9 cellular contexts compared by ENCODE assay signal in the genomic region with DNA sequence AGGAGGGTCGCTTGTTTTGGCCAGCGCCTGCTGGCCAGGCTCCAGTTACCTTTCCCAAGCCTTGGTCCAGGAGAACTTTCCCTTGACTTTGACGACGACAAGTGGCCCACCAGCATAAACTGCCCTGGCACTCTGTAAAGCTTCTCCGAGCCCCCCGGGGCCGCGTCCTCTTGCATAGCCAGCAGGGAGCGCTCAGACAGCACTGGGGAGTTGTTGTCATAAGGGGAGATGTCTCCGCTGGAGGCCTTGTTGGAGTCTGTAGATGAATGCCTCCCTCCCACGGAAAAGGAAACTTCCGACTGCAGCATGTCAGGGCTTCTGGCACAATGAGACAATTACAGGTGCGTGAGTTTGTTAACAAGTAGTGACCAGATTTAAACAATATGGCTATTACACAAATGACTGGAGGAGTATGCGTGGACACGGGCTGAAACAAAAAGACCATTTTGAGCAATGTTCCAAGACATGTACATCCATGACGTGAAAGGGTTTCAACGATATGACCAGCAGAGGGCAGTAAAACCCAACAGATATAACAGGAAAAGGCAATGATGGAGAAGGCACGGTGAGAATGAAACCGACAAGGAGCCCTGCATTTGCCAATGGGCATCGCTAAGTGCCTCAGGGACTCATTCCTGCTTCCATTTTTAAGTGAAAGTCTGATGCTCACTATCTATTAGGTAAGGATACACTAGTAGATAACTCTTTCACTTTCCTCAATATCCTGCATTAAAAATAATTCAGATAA. TPM values are rescaled to one million over a fixed set of nuclear protein-coding genes. Genes with fewer than 3 reads are reported as not detected.
A peak's percentile ranks its signal among the peaks of the same experiment; 100 is the strongest.
DNase-seq lines count a peak whose midpoint lies in the region; ATAC-seq, FAIRE-seq and TF ChIP-seq lines count a peak whose summit lies in the region.
"Had no signal": no experiment of that assay in that cellular context is flagged by ENCODE, and none has a peak within 500 bp of the region (broad histone marks: within the 10 kb centered on the region; RNA-seq: fewer than 3 reads in every experiment).

No MANE protein-coding gene starts in this region.

- H3K27ac ChIP-seq in small intestine (ENCODE audit: low read depth in 1 of 2, low read length in 1 of 2) = no peak overlapping the region
- H3K27ac ChIP-seq: BLaER1 had no signal

- POLR2A ChIA-PET in HEK293T (lab: Yijun Ruan, JAX) = no interaction called here

- no peaks in the 10 kb centered on the region for H3K27me3 ChIP-seq in small intestine (ENCODE audit: control insufficient read depth in 2 of 2, insufficient read depth in 2 of 2, low read length in 2 of 2)

- no peaks in the 10 kb centered on the region for H3K36me3 ChIP-seq in small intestine (ENCODE audit: control insufficient read depth in 2 of 2, insufficient read depth in 2 of 2, low read length in 2 of 2)
- H3K36me3 ChIP-seq: BLaER1 had no signal

- H3K4me3 ChIP-seq in NB4 (ENCODE audit: low read depth, low read length) (no peak overlapping the region), small intestine (ENCODE audit: low read depth in 1 of 2, low read length in 2 of 2) (no peak overlapping the region)
- H3K4me3 ChIP-seq: BLaER1 had no signal

- 23 to 34% (median 31%) methylated on average over 20 of the region's 20 CpGs for WGBS in small intestine, 3 donors

- DNase-seq in NCI-H1436 (lab: John Stamatoyannopoulos, UW) (peak; percentile 68), NCI-H1436 treated with DMSO at 0.1 percent for 48 hours (lab: John Stamatoyannopoulos, UW) (no peak), HEK293T (ENCODE audit: extremely low spot score) (peak; percentile 65), NB4 (ENCODE audit: low read depth) (peak; percentile 70), astrocyte of the hippocampus (ENCODE audit: low read depth, low spot score) (peak; percentile 85), hypothalamus (lab: John Stamatoyannopoulos, UW) (peak in 36 of 51 donors; percentile 0 to 77 (median 18)), small intestine (peak; percentile 74)

- CTCF ChIA-PET in HEK293T (lab: Yijun Ruan, JAX) = interaction anchor here (0.6 to 0.8 kb wide), 2 partner anchors 11 to 326 kb away, joined by 3 read pairs; no protein-coding TSS in a partner anchor

- peak; percentile 96 for ATAC-seq in SK-N-SH treated with all-trans-retinoic acid at 6 μM for 48 hours

- FAIRE-seq in small intestine (lab: Jason Lieb, UNC) = no peak

- H3K4me1 ChIP-seq in small intestine (ENCODE audit: control insufficient read depth in 2 of 2, insufficient read depth in 1 of 2, low read depth in 1 of 2, low read length in 1 of 2) = no peaks in the 10 kb centered on the region
- H3K4me1 ChIP-seq: BLaER1 had no signal

- TF ChIP-seq CTCF in NB4 (IDR thresholded peaks at IDR 0.05; ENCODE audit: low read depth, low read length) = peak; percentile 46

- H3K9me3 ChIP-seq in small intestine (ENCODE audit: control insufficient read depth, low read depth) = no peaks in the 10 kb centered on the region
- H3K9me3 ChIP-seq: BLaER1 had no signal

- no peak for TF ChIP-seq POLR2A in NB4 (IDR thresholded peaks at IDR 0.05; ENCODE audit: extremely low read depth, insufficient read length)

TF ChIP-seq in HEK293T, 16 proteins besides CTCF, POLR2A, EP300 and RAD21:
- no peak for TF ChIP-seq TARDBP (IDR thresholded peaks at IDR 0.05)
- no peak for TF ChIP-seq SP1 (IDR thresholded peaks at IDR 0.05)
- no peak for TF ChIP-seq FOXK2 (IDR thresholded peaks at IDR 0.05)
- no peak for TF ChIP-seq HDGF (IDR thresholded peaks at IDR 0.05; ENCODE audit: borderline replicate concordance)
- TF ChIP-seq CTBP1 (IDR thresholded peaks at IDR 0.05; ENCODE audit: borderline replicate concordance) = no peak
- no peak for TF ChIP-seq ARNT (IDR thresholded peaks at IDR 0.05)
TF ChIP-seq in HEK293T: peak in this region for 0.

TF ChIP-seq in SK-N-SH treated with all-trans-retinoic acid at 6 μM for 48 hours, 23 proteins besides CTCF, POLR2A, EP300 and RAD21:
- TF ChIP-seq ZC3H10 (CRISPR knock-in tag; IDR thresholded peaks at IDR 0.05) (no peak), GLIS3 (CRISPR knock-in tag; IDR thresholded peaks at IDR 0.05) (no peak), ISL1 (CRISPR knock-in tag; IDR thresholded peaks at IDR 0.05) (no peak), ARNTL (CRISPR knock-in tag; IDR thresholded peaks at IDR 0.05; ENCODE audit: borderline replicate concordance, low read depth) (no peak), ZNF70 (CRISPR knock-in tag; IDR thresholded peaks at IDR 0.05) (no peak), OSR1 (CRISPR knock-in tag; IDR thresholded peaks at IDR 0.05) (no peak), CSDC2 (CRISPR knock-in tag; IDR thresholded peaks at IDR 0.05) (no peak), ZFP30 (CRISPR knock-in tag; IDR thresholded peaks at IDR 0.05) (no peak), TCF4 (CRISPR knock-in tag; IDR thresholded peaks at IDR 0.05; ENCODE audit: borderline replicate concordance) (no peak), RARB (CRISPR knock-in tag; IDR thresholded peaks at IDR 0.05) (no peak), BACH2 (CRISPR knock-in tag; IDR thresholded peaks at IDR 0.05; ENCODE audit: borderline replicate concordance) (no peak), ESRRG (CRISPR knock-in tag; IDR thresholded peaks at IDR 0.05) (no peak)
TF ChIP-seq in SK-N-SH treated with all-trans-retinoic acid at 6 μM for 48 hours: peak in this region for 0.

RNA-seq across cellular contexts. Expression of a gene that starts 33.0 kb away (rescaled TPM):
- 10 to 100 TPM; 26.2 to 40.3 (median 31.6) TPM for polyA plus RNA-seq in small intestine
